8 cellular contexts compared by ENCODE assay signal in genomic region chr13:30408319-30409101, GRCh38. TPM values are rescaled to one million over a fixed set of nuclear protein-coding genes. Genes with fewer than 3 reads are reported as not detected.
DNase-seq lines count a peak whose midpoint lies in the region; ATAC-seq, FAIRE-seq and TF ChIP-seq lines count a peak whose summit lies in the region.

No MANE protein-coding gene starts in this region.

- H3K79me2 ChIP-seq in GM23248 (ENCODE audit: insufficient read depth) (no peaks in the 10 kb centered on the region), keratinocyte (ENCODE audit: control insufficient read depth, insufficient read depth, low read length) (no peaks in the 10 kb centered on the region)

- no peaks in the 10 kb centered on the region for H3K36me3 ChIP-seq in GM23248 (ENCODE audit: low read depth)
- H3K36me3 ChIP-seq in keratinocyte (ENCODE audit: control insufficient read depth in 2 of 2, extremely low read depth in 1 of 2, insufficient read depth in 2 of 2, low read length in 2 of 2): no peaks in the 10 kb centered on the region

- ATAC-seq in GM18873 (IDR thresholded peaks at IDR 0.05; ENCODE audit: low FRiP score, unreplicated experiment): no peak

- peak; percentile 83 for DNase-seq in ELR (ENCODE audit: low read depth)
- DNase-seq in GM23248: peak; percentile 95
- DNase-seq in LoVo (ENCODE audit: low spot score): peak; percentile 85
- peak; percentile 90 for DNase-seq in activated CD4-positive, CD25-positive, alpha-beta regulatory T cell treated with anti-CD3 and anti-CD28 coated beads, Interleukin-2, amount 50 U/mL, for 72 hours
- DNase-seq in cerebellar cortex (ENCODE audit: low spot score): peak; percentile 92
- DNase-seq in keratinocyte (ENCODE audit: low read depth, low spot score): no peak
- peak; percentile 83 to 91 for DNase-seq in stimulated activated CD4-positive, alpha-beta T cell treated with anti-CD3 and anti-CD28 coated beads, Interleukin-15, amount 100 ng/mL, for 1 hour (ENCODE audit: low read depth in 1 of 2, low spot score in 1 of 2)

- no peaks in the 10 kb centered on the region for H3K27me3 ChIP-seq in GM23248 (replicated peaks; ENCODE audit: insufficient read depth)
- no peaks in the 10 kb centered on the region for H3K27me3 ChIP-seq in keratinocyte (ENCODE audit: control insufficient read depth, extremely low read depth, insufficient read depth, low read length)

- no peaks in the 10 kb centered on the region for H3K9me2 ChIP-seq in GM23248 (ENCODE audit: insufficient read depth)

- H3K9me1 ChIP-seq in keratinocyte (ENCODE audit: control insufficient read depth, extremely low read depth, insufficient read depth, low read length): no peaks in the 10 kb centered on the region

- FAIRE-seq in keratinocyte (lab: Jason Lieb, UNC): peak; percentile 5

- H3K27ac ChIP-seq in GM23248 (peak overlapping the region; percentile 79), keratinocyte (ENCODE audit: control insufficient read depth, insufficient read depth, low read length) (peak overlapping the region; percentile 79)

- H3F3A ChIP-seq in GM23248 (ENCODE audit: insufficient read depth): peaks cover 29% of the 10 kb centered on the region

- in situ Hi-C loops in GM23248 (cut with MboI): no loop called here

- 6% methylated on average over 41 to 51 of the region's 51 CpGs for WGBS in GM23248 (ENCODE audit: low coverage in 1 of 2, low lambda C conversion rate in 2 of 2, missing lambda C conversion rate in 2 of 2), 2 experiments

- H4K20me1 ChIP-seq in GM23248 (ENCODE audit: insufficient read depth) (no peaks in the 10 kb centered on the region), keratinocyte (ENCODE audit: control insufficient read depth, extremely low read depth, insufficient read depth, low read length) (no peaks in the 10 kb centered on the region)

- TF ChIP-seq CTCF in keratinocyte (optimal IDR thresholded peaks at IDR 0.05 in 1 of 3, IDR thresholded peaks at IDR 0.05 in 1 of 3, conservative IDR thresholded peaks at IDR 0.05 in 1 of 3; ENCODE audit: extremely low read depth in 1 of 3, insufficient read depth in 2 of 3, low read length in 3 of 3): peak; percentile 41 to 80 (median 79)

- H2AFZ ChIP-seq in GM23248: peak overlapping the region; percentile 93
- peak overlapping the region; percentile 91 for H2AFZ ChIP-seq in keratinocyte (ENCODE audit: control insufficient read depth, low read length)

- dilution Hi-C loops in keratinocyte (cut with MboI; ENCODE audit: extremely low pct_ligation_motif_present, low sequenced_read_pairs): no loop called here

- peak overlapping the region; percentile 64 for H3K4me3 ChIP-seq in GM23248
- peak overlapping the region in 1 of 3 experiments; percentile 45 for H3K4me3 ChIP-seq in keratinocyte (ENCODE audit: control insufficient read depth in 2 of 3, extremely low read depth in 1 of 3, insufficient read depth in 2 of 3, low read depth in 1 of 3, low read length in 3 of 3)

- peak overlapping the region; percentile 76 for H3K4me2 ChIP-seq in GM23248 (ENCODE audit: unreplicated experiment)
- peak overlapping the region; percentile 63 for H3K4me2 ChIP-seq in keratinocyte (ENCODE audit: control insufficient read depth, extremely low read depth, insufficient read depth, low read depth, low read length)

- H3K9me3 ChIP-seq in GM23248 (ENCODE audit: low read depth) (no peaks in the 10 kb centered on the region), keratinocyte (ENCODE audit: control insufficient read depth, low read depth, low read length) (no peaks in the 10 kb centered on the region)

- H3K9ac ChIP-seq in GM23248 (peak overlapping the region; percentile 72), keratinocyte (ENCODE audit: control insufficient read depth, extremely low read depth, insufficient read depth, low read length) (peak overlapping the region; percentile 68)

- H3K4me1 ChIP-seq in GM23248 (ENCODE audit: insufficient read depth) (peaks cover 32% of the 10 kb centered on the region), keratinocyte (ENCODE audit: control insufficient read depth, extremely low read depth, insufficient read depth, low read length) (peaks cover 32% of the 10 kb centered on the region)

RNA-seq across cellular contexts. Expression of gene UBE2L5, which starts 13.8 kb away (rescaled TPM):
- not detected in 2 replicates for total RNA-seq in GM23248 (2014; rRNA removed; shearing (Covaris generic))
- polyA plus RNA-seq in GM23248 (2016; fragmentation: Nextera tagmentation; extraction: Ambion mirVana) (not detected in 2 replicates), keratinocyte (0.26 to 0.38 TPM in 2 of 3 replicates, not detected in the other)
- polyA plus RNA-seq in keratinocyte (2011; ENCODE audit: low read depth): not detected
- polyA plus RNA-seq in keratinocyte (2011; cell fraction: cytosol; rRNA removed): 0.22 and 0.30 TPM in 2 replicates
- polyA plus RNA-seq in keratinocyte (2011; cell fraction: nucleus; rRNA removed): not detected in 2 replicates
- 0.34 TPM in 1 of 2 replicates, not detected in the other for polyA plus RNA-seq in keratinocyte (2012; ENCODE audit: low replicate concordance)
- polyA minus RNA-seq in keratinocyte: not detected in 3 replicates
- not detected for polyA minus RNA-seq in keratinocyte (2011; cell fraction: cytosol; rRNA and poly(A)+ RNA removed)
- not detected in 2 replicates for polyA minus RNA-seq in keratinocyte (2011; cell fraction: nucleus; rRNA and poly(A)+ RNA removed)

RNA-seq across cellular contexts. Expression of gene HMGB1, which starts 57.2 kb away (rescaled TPM):
- 193 and 233 TPM in 2 replicates for total RNA-seq in GM23248 (2014; rRNA removed; shearing (Covaris generic))
- polyA plus RNA-seq in GM23248 (2016; fragmentation: Nextera tagmentation; extraction: Ambion mirVana): 417 and 430 TPM in 2 replicates
- polyA plus RNA-seq in keratinocyte: 63.8 to 221 TPM (median 156 TPM) in 3 replicates
- polyA plus RNA-seq in keratinocyte (2011; ENCODE audit: low read depth): 186 TPM
- polyA plus RNA-seq in keratinocyte (2011; cell fraction: cytosol; rRNA removed): 86.2 and 123 TPM in 2 replicates
- polyA plus RNA-seq in keratinocyte (2011; cell fraction: nucleus; rRNA removed): 91.3 and 133 TPM in 2 replicates
- 202 and 323 TPM in 2 replicates for polyA plus RNA-seq in keratinocyte (2012; ENCODE audit: low replicate concordance)
- polyA minus RNA-seq in keratinocyte: 6.2 to 53.1 TPM (median 12.2 TPM) in 3 replicates
- polyA minus RNA-seq in keratinocyte (2011; cell fraction: cytosol; rRNA and poly(A)+ RNA removed): 56.4 TPM
- 16.7 and 30.3 TPM in 2 replicates for polyA minus RNA-seq in keratinocyte (2011; cell fraction: nucleus; rRNA and poly(A)+ RNA removed)
